1 cellular context compared by ENCODE assay signal in genomic region chr3:185504636-185505035, GRCh38.
TF ChIP-seq lines count a peak whose summit lies in the region.

No MANE protein-coding gene starts in this region.

TF ChIP-seq in HepG2, 621 proteins besides CTCF, POLR2A, EP300 and RAD21:
- TF ChIP-seq, protein P1, sequence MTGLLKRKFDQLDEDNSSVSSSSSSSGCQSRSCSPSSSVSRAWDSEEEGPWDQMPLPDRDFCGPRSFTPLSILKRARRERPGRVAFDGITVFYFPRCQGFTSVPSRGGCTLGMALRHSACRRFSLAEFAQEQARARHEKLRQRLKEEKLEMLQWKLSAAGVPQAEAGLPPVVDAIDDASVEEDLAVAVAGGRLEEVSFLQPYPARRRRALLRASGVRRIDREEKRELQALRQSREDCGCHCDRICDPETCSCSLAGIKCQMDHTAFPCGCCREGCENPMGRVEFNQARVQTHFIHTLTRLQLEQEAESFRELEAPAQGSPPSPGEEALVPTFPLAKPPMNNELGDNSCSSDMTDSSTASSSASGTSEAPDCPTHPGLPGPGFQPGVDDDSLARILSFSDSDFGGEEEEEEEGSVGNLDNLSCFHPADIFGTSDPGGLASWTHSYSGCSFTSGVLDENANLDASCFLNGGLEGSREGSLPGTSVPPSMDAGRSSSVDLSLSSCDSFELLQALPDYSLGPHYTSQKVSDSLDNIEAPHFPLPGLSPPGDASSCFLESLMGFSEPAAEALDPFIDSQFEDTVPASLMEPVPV (CRISPR knock-in tag; IDR thresholded peaks at IDR 0.05): no peak
